In genomic region chr3:194725346-194725745, GRCh38 we compare ENCODE assay signal across 8 cellular contexts.
"Had no signal": no experiment of that assay in that cellular context is flagged by ENCODE, and none has a peak within 500 bp of the region (broad histone marks: within the 10 kb centered on the region; RNA-seq: fewer than 3 reads in every experiment).

No MANE protein-coding gene starts in this region.

- H3K27ac Mint-ChIP-seq: HFFc6 had no signal

- ATAC-seq: HCT116, HepG2 had no signal

- DNase-seq: GM23248, GOT3, H7, HFFc6 had no signal

- H3K9me3 Mint-ChIP-seq: HFFc6 had no signal

- H3K27ac ChIP-seq: GM23248, HL-60 had no signal

- H3K4me3 ChIP-seq: GM23248, HAP-1 had no signal

- H3K4me3 Mint-ChIP-seq: HFFc6 had no signal

- H3K36me3 ChIP-seq: HAP-1 had no signal

- H3K9me3 ChIP-seq: HAP-1 had no signal
